ENCODE assay signal across 3 cellular contexts in the genomic region with DNA sequence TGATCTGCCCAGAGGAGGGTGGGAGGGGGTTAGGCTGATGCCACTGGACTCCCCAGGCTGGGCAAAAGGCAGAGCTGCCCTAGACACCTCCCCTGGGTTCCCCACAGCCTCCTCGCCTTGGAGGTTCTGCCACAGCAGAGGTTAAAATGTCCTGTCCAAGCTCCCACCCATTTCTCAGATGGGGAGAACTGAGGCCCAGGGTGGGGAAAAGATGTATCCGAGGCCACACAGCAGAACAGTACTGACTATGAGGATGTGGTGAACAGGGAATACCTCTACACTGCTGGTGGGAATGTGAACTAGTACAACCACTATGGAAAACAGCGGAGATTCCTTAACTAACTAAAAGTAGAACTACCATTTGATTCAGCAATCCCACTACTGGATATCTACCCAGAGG. TPM values are rescaled to one million over a fixed set of nuclear protein-coding genes. Genes with fewer than 3 reads are reported as not detected.
"Had no signal": no experiment of that assay in that cellular context is flagged by ENCODE, and none has a peak within 500 bp of the region (broad histone marks: within the 10 kb centered on the region; RNA-seq: fewer than 3 reads in every experiment).

No MANE protein-coding gene starts in this region.

RNA-seq across cellular contexts. Expression of gene SPDYE1, which starts 31.3 kb away (rescaled TPM):
- total RNA-seq: HT-29, HT1080, IMR-90 had no signal
- polyA plus RNA-seq: IMR-90 had no signal
